ENCODE assay signal across 20 cellular contexts in the genomic region with DNA sequence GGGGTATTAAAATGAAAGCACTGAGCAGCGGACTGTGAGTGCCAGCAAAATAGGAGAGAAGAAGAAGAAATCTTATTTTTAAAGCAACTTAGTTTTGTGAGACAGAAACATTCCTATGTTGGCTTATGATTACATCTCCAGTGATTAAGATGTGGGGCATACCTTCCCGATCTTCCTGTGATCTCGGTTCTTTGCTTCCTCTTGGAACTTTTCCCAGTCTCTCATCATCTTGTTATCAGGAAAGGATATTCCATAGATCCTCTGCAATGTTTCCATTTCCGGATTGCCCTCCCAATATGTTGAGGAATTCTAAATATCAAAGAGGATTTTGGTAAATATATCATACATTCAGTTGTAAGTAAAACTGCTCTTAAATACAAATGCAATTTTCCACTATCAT.
"Had no signal": no experiment of that assay in that cellular context is flagged by ENCODE, and none has a peak within 500 bp of the region (broad histone marks: within the 10 kb centered on the region; RNA-seq: fewer than 3 reads in every experiment).

No MANE protein-coding gene starts in this region.

- H3K27ac ChIP-seq: epithelial cell of prostate, hepatocyte, left ventricle myocardium inferior had no signal

- H3K9me3 Mint-ChIP-seq: activated CD4-positive, alpha-beta memory T cell treated with anti-CD3 and anti-CD28 coated beads, Interleukin-2, amount 10 ng/mL, durations not matched to agents 7 days and 5 days; activated T-cell treated with anti-CD3 and anti-CD28 coated beads, Interleukin-2, amount 50 U/mL, for 4 hours; brain; central memory CD8-positive, alpha-beta T cell; memory B cell; natural killer cell; stimulated activated memory B cell treated with anti-CD40 and anti-IgM and Interleukin-4, amounts not matched to agents 10 μg/mL and 1 μg/mL and 100 μg/mL, for 72 hours; T-cell had no signal

- H3K27me3 ChIP-seq: hepatocyte had no signal

- H3K4me1 Mint-ChIP-seq: brain, memory B cell had no signal

- H3K27me3 Mint-ChIP-seq: activated CD4-positive, alpha-beta memory T cell treated with anti-CD3 and anti-CD28 coated beads, Interleukin-2, amount 10 ng/mL, durations not matched to agents 7 days and 5 days; activated naive CD8-positive, alpha-beta T cell; brain; central memory CD8-positive, alpha-beta T cell; memory B cell; stimulated activated memory B cell treated with anti-CD40 and anti-IgM and Interleukin-4, amounts not matched to agents 10 μg/mL and 1 μg/mL and 100 μg/mL, for 72 hours; T-cell had no signal

- DNase-seq: activated CD4-positive, alpha-beta memory T cell treated with anti-CD3 and anti-CD28 coated beads, Interleukin-2, amount 10 ng/mL, durations not matched to agents 7 days and 5 days; activated CD4-positive, alpha-beta T cell treated with anti-CD3 and anti-CD28 coated beads for 1 hour; activated gamma-delta T cell treated with Interleukin-2 at 50 U/mL for 16 hours; activated T-cell treated with anti-CD3 and anti-CD28 coated beads, Interleukin-2, amount 50 U/mL, for 4 hours; amygdala; cortex of kidney; effector memory CD4-positive, alpha-beta T cell; islet precursor cell; left ventricle myocardium inferior; natural killer cell; retina; T-cell; T-helper 9 cell had no signal

- H3K27ac Mint-ChIP-seq: activated CD4-positive, alpha-beta memory T cell treated with anti-CD3 and anti-CD28 coated beads, Interleukin-2, amount 10 ng/mL, durations not matched to agents 7 days and 5 days; activated naive CD8-positive, alpha-beta T cell; brain; memory B cell; natural killer cell; stimulated activated memory B cell treated with anti-CD40 and anti-IgM and Interleukin-4, amounts not matched to agents 10 μg/mL and 1 μg/mL and 100 μg/mL, for 72 hours; T-cell had no signal

- H3K4me3 Mint-ChIP-seq: activated CD4-positive, alpha-beta memory T cell treated with anti-CD3 and anti-CD28 coated beads, Interleukin-2, amount 10 ng/mL, durations not matched to agents 7 days and 5 days; activated naive CD8-positive, alpha-beta T cell; activated T-cell treated with anti-CD3 and anti-CD28 coated beads, Interleukin-2, amount 50 U/mL, for 4 hours; brain; central memory CD8-positive, alpha-beta T cell; memory B cell; natural killer cell; stimulated activated memory B cell treated with anti-CD40 and anti-IgM and Interleukin-4, amounts not matched to agents 10 μg/mL and 1 μg/mL and 100 μg/mL, for 72 hours; T-cell had no signal
